Comparison of ENCODE assay signal across 1 cellular context in the genomic region with DNA sequence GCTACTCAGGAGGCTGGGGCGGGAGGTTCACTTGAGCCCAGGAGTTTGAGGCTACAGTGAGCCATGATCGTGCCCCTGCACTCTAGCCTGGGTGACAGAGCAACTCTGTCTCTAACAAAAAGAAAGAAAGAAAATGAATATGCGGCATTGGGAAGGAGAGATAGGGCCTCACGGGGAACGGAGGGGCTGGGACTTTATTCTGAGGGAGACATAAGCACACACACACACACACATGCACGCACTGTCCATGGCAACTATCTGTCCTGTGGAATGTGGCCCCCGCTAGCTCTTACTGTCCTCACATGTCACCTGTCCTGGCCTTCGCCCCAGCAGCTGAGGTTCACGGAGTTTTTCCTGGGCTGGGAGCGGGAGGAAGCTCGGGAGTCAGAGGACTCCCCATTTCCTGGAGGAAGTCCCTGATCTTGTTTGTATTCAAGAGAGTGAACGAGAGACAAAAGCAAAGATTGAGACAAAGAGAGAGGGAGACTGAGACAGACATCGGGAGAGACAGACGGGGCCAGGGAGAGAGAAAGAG.
TF ChIP-seq lines count a peak whose summit lies in the region.

No MANE protein-coding gene starts in this region.

TF ChIP-seq in K562, 482 proteins besides CTCF, POLR2A, EP300 and RAD21 (continues in another document):
- TF ChIP-seq, protein P1, sequence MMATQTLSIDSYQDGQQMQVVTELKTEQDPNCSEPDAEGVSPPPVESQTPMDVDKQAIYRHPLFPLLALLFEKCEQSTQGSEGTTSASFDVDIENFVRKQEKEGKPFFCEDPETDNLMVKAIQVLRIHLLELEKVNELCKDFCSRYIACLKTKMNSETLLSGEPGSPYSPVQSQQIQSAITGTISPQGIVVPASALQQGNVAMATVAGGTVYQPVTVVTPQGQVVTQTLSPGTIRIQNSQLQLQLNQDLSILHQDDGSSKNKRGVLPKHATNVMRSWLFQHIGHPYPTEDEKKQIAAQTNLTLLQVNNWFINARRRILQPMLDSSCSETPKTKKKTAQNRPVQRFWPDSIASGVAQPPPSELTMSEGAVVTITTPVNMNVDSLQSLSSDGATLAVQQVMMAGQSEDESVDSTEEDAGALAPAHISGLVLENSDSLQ (IDR thresholded peaks at IDR 0.05) = peak; percentile 27; the same call in 1 of the 2 replicates
- TF ChIP-seq, protein P2, sequence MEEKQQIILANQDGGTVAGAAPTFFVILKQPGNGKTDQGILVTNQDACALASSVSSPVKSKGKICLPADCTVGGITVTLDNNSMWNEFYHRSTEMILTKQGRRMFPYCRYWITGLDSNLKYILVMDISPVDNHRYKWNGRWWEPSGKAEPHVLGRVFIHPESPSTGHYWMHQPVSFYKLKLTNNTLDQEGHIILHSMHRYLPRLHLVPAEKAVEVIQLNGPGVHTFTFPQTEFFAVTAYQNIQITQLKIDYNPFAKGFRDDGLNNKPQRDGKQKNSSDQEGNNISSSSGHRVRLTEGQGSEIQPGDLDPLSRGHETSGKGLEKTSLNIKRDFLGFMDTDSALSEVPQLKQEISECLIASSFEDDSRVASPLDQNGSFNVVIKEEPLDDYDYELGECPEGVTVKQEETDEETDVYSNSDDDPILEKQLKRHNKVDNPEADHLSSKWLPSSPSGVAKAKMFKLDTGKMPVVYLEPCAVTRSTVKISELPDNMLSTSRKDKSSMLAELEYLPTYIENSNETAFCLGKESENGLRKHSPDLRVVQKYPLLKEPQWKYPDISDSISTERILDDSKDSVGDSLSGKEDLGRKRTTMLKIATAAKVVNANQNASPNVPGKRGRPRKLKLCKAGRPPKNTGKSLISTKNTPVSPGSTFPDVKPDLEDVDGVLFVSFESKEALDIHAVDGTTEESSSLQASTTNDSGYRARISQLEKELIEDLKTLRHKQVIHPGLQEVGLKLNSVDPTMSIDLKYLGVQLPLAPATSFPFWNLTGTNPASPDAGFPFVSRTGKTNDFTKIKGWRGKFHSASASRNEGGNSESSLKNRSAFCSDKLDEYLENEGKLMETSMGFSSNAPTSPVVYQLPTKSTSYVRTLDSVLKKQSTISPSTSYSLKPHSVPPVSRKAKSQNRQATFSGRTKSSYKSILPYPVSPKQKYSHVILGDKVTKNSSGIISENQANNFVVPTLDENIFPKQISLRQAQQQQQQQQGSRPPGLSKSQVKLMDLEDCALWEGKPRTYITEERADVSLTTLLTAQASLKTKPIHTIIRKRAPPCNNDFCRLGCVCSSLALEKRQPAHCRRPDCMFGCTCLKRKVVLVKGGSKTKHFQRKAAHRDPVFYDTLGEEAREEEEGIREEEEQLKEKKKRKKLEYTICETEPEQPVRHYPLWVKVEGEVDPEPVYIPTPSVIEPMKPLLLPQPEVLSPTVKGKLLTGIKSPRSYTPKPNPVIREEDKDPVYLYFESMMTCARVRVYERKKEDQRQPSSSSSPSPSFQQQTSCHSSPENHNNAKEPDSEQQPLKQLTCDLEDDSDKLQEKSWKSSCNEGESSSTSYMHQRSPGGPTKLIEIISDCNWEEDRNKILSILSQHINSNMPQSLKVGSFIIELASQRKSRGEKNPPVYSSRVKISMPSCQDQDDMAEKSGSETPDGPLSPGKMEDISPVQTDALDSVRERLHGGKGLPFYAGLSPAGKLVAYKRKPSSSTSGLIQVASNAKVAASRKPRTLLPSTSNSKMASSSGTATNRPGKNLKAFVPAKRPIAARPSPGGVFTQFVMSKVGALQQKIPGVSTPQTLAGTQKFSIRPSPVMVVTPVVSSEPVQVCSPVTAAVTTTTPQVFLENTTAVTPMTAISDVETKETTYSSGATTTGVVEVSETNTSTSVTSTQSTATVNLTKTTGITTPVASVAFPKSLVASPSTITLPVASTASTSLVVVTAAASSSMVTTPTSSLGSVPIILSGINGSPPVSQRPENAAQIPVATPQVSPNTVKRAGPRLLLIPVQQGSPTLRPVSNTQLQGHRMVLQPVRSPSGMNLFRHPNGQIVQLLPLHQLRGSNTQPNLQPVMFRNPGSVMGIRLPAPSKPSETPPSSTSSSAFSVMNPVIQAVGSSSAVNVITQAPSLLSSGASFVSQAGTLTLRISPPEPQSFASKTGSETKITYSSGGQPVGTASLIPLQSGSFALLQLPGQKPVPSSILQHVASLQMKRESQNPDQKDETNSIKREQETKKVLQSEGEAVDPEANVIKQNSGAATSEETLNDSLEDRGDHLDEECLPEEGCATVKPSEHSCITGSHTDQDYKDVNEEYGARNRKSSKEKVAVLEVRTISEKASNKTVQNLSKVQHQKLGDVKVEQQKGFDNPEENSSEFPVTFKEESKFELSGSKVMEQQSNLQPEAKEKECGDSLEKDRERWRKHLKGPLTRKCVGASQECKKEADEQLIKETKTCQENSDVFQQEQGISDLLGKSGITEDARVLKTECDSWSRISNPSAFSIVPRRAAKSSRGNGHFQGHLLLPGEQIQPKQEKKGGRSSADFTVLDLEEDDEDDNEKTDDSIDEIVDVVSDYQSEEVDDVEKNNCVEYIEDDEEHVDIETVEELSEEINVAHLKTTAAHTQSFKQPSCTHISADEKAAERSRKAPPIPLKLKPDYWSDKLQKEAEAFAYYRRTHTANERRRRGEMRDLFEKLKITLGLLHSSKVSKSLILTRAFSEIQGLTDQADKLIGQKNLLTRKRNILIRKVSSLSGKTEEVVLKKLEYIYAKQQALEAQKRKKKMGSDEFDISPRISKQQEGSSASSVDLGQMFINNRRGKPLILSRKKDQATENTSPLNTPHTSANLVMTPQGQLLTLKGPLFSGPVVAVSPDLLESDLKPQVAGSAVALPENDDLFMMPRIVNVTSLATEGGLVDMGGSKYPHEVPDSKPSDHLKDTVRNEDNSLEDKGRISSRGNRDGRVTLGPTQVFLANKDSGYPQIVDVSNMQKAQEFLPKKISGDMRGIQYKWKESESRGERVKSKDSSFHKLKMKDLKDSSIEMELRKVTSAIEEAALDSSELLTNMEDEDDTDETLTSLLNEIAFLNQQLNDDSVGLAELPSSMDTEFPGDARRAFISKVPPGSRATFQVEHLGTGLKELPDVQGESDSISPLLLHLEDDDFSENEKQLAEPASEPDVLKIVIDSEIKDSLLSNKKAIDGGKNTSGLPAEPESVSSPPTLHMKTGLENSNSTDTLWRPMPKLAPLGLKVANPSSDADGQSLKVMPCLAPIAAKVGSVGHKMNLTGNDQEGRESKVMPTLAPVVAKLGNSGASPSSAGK (IDR thresholded peaks at IDR 0.05) = peak; percentile 54
- no peak for TF ChIP-seq HOXB6 (CRISPR knock-in tag; IDR thresholded peaks at IDR 0.05; ENCODE audit: borderline replicate concordance)
- peak in 1 of 3 experiments; percentile 11 for TF ChIP-seq YY1 (IDR thresholded peaks at IDR 0.05; ENCODE audit: borderline replicate concordance in 1 of 3, control insufficient read depth in 1 of 3, extremely low read depth in 1 of 3, insufficient read depth in 3 of 3, insufficient read length in 1 of 3, insufficient replicate concordance in 2 of 3, low read depth in 1 of 3, low read length in 2 of 3)
- TF ChIP-seq NCOA1 (IDR thresholded peaks at IDR 0.05; ENCODE audit: low read depth) = no peak
- no peak for TF ChIP-seq U2AF1 (optimal IDR thresholded peaks at IDR 0.05; ENCODE audit: low read depth, low read length)
- TF ChIP-seq MTA3 (IDR thresholded peaks at IDR 0.05; ENCODE audit: borderline replicate concordance) = peak; percentile 41; the same call in 1 of the 2 replicates
- no peak for TF ChIP-seq KDM2B (CRISPR knock-in tag; IDR thresholded peaks at IDR 0.05)
- 0 out of 4 replicates have a peak, but pooled peaks of 1 of the 2 experiments have one; percentile 20 for TF ChIP-seq TRIM24 (IDR thresholded peaks at IDR 0.05)
- TF ChIP-seq, protein P3, sequence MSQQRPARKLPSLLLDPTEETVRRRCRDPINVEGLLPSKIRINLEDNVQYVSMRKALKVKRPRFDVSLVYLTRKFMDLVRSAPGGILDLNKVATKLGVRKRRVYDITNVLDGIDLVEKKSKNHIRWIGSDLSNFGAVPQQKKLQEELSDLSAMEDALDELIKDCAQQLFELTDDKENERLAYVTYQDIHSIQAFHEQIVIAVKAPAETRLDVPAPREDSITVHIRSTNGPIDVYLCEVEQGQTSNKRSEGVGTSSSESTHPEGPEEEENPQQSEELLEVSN (IDR thresholded peaks at IDR 0.05; ENCODE audit: borderline replicate concordance in 1 of 2, extremely low read depth in 1 of 2, insufficient read depth in 1 of 2, insufficient read length in 1 of 2, low read depth in 1 of 2, low read length in 1 of 2, poor library complexity in 1 of 2, severe bottlenecking in 1 of 2) = peak in 1 of 2 experiments; percentile 22
- TF ChIP-seq MXI1 (IDR thresholded peaks at IDR 0.05; ENCODE audit: low read depth, low read length) = peak; percentile 53; the same call in 1 of the 2 replicates
- peak in 1 of 2 experiments; percentile 64; a peak in 2 of 4 replicates for TF ChIP-seq MAZ (CRISPR knock-in tag; conservative IDR thresholded peaks at IDR 0.05 in 1 of 2, IDR thresholded peaks at IDR 0.05 in 1 of 2)
- peak; percentile 56; the same call in 1 of the 2 replicates for TF ChIP-seq NBN (IDR thresholded peaks at IDR 0.05; ENCODE audit: low read depth)
- 0 out of 2 replicates have a peak, but pooled peaks have one; percentile 53 for TF ChIP-seq ZBTB17 (CRISPR knock-in tag; IDR thresholded peaks at IDR 0.05)
- no peak for TF ChIP-seq ZNF174 (CRISPR knock-in tag; IDR thresholded peaks at IDR 0.05)
- TF ChIP-seq FOXK2 (conservative IDR thresholded peaks at IDR 0.05 in 1 of 2, IDR thresholded peaks at IDR 0.05 in 1 of 2; ENCODE audit: low read depth in 2 of 2) = peak in 1 of 2 experiments; percentile 23; a peak in 1 of 4 replicates
- TF ChIP-seq, protein P4, sequence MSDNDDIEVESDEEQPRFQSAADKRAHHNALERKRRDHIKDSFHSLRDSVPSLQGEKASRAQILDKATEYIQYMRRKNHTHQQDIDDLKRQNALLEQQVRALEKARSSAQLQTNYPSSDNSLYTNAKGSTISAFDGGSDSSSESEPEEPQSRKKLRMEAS (CRISPR knock-in tag; IDR thresholded peaks at IDR 0.05) = peak; percentile 16; the same call in 1 of the 2 replicates
- peak; percentile 62; the same call in 1 of the 2 replicates for TF ChIP-seq CTBP1 (IDR thresholded peaks at IDR 0.05; ENCODE audit: borderline replicate concordance)
- TF ChIP-seq, protein P5, sequence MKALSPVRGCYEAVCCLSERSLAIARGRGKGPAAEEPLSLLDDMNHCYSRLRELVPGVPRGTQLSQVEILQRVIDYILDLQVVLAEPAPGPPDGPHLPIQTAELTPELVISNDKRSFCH (CRISPR knock-in tag; IDR thresholded peaks at IDR 0.05) = no peak
- TF ChIP-seq, protein P5 (tag; IDR thresholded peaks at IDR 0.05) = peak; percentile 34; the same call in 1 of the 2 replicates
- 0 out of 2 replicates have a peak, but pooled peaks have one; percentile 27 for TF ChIP-seq DIDO1 (tag; IDR thresholded peaks at IDR 0.05; ENCODE audit: low read depth)
- peak; percentile 58; the same call in 1 of the 2 replicates for TF ChIP-seq TEAD4 (IDR thresholded peaks at IDR 0.05; ENCODE audit: low read length)
- no peak for TF ChIP-seq TEAD4 (CRISPR knock-in tag; IDR thresholded peaks at IDR 0.05; ENCODE audit: borderline replicate concordance)
- no peak for TF ChIP-seq ZC3H8 (IDR thresholded peaks at IDR 0.05)
- no peak for TF ChIP-seq RBM15 (IDR thresholded peaks at IDR 0.05; ENCODE audit: insufficient read depth, low read length)
- TF ChIP-seq SMARCA4 (IDR thresholded peaks at IDR 0.05) = peak; percentile 67
- TF ChIP-seq SMARCE1 (IDR thresholded peaks at IDR 0.05) = 0 out of 2 replicates have a peak, but pooled peaks have one; percentile 37
- TF ChIP-seq, protein P6, sequence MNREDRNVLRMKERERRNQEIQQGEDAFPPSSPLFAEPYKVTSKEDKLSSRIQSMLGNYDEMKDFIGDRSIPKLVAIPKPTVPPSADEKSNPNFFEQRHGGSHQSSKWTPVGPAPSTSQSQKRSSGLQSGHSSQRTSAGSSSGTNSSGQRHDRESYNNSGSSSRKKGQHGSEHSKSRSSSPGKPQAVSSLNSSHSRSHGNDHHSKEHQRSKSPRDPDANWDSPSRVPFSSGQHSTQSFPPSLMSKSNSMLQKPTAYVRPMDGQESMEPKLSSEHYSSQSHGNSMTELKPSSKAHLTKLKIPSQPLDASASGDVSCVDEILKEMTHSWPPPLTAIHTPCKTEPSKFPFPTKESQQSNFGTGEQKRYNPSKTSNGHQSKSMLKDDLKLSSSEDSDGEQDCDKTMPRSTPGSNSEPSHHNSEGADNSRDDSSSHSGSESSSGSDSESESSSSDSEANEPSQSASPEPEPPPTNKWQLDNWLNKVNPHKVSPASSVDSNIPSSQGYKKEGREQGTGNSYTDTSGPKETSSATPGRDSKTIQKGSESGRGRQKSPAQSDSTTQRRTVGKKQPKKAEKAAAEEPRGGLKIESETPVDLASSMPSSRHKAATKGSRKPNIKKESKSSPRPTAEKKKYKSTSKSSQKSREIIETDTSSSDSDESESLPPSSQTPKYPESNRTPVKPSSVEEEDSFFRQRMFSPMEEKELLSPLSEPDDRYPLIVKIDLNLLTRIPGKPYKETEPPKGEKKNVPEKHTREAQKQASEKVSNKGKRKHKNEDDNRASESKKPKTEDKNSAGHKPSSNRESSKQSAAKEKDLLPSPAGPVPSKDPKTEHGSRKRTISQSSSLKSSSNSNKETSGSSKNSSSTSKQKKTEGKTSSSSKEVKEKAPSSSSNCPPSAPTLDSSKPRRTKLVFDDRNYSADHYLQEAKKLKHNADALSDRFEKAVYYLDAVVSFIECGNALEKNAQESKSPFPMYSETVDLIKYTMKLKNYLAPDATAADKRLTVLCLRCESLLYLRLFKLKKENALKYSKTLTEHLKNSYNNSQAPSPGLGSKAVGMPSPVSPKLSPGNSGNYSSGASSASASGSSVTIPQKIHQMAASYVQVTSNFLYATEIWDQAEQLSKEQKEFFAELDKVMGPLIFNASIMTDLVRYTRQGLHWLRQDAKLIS (CRISPR knock-in tag; IDR thresholded peaks at IDR 0.05) = no peak
- TF ChIP-seq, protein P7, sequence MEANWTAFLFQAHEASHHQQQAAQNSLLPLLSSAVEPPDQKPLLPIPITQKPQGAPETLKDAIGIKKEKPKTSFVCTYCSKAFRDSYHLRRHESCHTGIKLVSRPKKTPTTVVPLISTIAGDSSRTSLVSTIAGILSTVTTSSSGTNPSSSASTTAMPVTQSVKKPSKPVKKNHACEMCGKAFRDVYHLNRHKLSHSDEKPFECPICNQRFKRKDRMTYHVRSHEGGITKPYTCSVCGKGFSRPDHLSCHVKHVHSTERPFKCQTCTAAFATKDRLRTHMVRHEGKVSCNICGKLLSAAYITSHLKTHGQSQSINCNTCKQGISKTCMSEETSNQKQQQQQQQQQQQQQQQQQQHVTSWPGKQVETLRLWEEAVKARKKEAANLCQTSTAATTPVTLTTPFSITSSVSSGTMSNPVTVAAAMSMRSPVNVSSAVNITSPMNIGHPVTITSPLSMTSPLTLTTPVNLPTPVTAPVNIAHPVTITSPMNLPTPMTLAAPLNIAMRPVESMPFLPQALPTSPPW (CRISPR knock-in tag; IDR thresholded peaks at IDR 0.05) = peak; percentile 65
- TF ChIP-seq ESRRA (IDR thresholded peaks at IDR 0.05; ENCODE audit: borderline replicate concordance, low read depth) = 0 out of 2 replicates have a peak, but pooled peaks have one; percentile 30
- no peak for TF ChIP-seq ZBTB7A (IDR thresholded peaks at IDR 0.05; ENCODE audit: borderline replicate concordance, control insufficient read depth, low read depth, low read length)
- TF ChIP-seq CREM (IDR thresholded peaks at IDR 0.05; ENCODE audit: low read depth) = no peak
- peak; percentile 85 to 91; a peak in 3 of 4 replicates for TF ChIP-seq TEAD1 (CRISPR knock-in tag; IDR thresholded peaks at IDR 0.05)
- no peak for TF ChIP-seq SRF (CRISPR knock-in tag; IDR thresholded peaks at IDR 0.05)
